Comparison of ENCODE assay signal across 1 cellular context in genomic region chr4:1534076-1534872, GRCh38.
TF ChIP-seq lines count a peak whose summit lies in the region.

No MANE protein-coding gene starts in this region.

TF ChIP-seq in HepG2, 621 proteins besides CTCF, POLR2A, EP300 and RAD21 (continued from another document):
- TF ChIP-seq ZKSCAN5 (CRISPR knock-in tag; IDR thresholded peaks at IDR 0.05) (no peak), SMAD3 (CRISPR knock-in tag; IDR thresholded peaks at IDR 0.05) (no peak), ZBTB20 (CRISPR knock-in tag; IDR thresholded peaks at IDR 0.05; ENCODE audit: borderline replicate concordance, low read depth) (no peak), SAP130 (CRISPR knock-in tag; IDR thresholded peaks at IDR 0.05; ENCODE audit: low read depth) (no peak), GZF1 (CRISPR knock-in tag; IDR thresholded peaks at IDR 0.05) (no peak), ZNF639 (CRISPR knock-in tag; conservative IDR thresholded peaks at IDR 0.05) (no peak)
